Comparison of ENCODE assay signal across 36 cellular contexts in the genomic region with DNA sequence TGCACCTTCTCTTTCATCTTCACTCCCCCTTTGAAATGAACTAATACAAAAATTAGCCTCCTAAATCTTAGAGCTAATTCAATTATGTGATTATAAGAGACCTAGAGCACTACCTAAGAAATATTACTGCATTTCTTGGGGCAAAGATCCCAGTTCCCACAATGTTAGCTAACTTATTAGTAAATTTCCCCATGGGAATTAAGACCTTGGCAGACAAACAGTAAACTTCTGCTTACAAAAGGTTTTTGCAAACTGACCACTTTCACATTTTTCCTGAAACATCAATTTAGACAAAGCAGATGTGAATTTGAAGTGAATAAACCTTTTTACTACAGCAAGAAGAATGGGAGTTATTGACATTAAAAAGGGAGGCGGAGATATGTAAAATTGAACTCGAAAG. TPM values are rescaled to one million over a fixed set of nuclear protein-coding genes. Genes with fewer than 3 reads are reported as not detected.
"Had no signal": no experiment of that assay in that cellular context is flagged by ENCODE, and none has a peak within 500 bp of the region (broad histone marks: within the 10 kb centered on the region; RNA-seq: fewer than 3 reads in every experiment).

No MANE protein-coding gene starts in this region.

- H3K27me3 ChIP-seq: ascending aorta, breast epithelium, cardiac muscle cell, colonic mucosa, foreskin keratinocyte, gastrocnemius medialis, heart left ventricle had no signal

- H3K9me3 ChIP-seq: ascending aorta, breast epithelium, colonic mucosa, gastrocnemius medialis, heart left ventricle had no signal

- DNase-seq: activated B cell treated with CpG ODN at 0.5 μM for 24 hours; activated CD4-positive, alpha-beta T cell treated with anti-CD3 and anti-CD28 coated beads for 48 hours; activated CD4-positive, alpha-beta T cell treated with anti-CD3 and anti-CD28 coated beads, Interleukin-2, amount 50 U/mL, for 1 hour; activated CD4-positive, alpha-beta T cell treated with anti-CD3 and anti-CD28 coated beads, Interleukin-2, amount 50 U/mL, for 48 hours; activated CD8-positive, alpha-beta memory T cell treated with anti-CD3 and anti-CD28 coated beads, Interleukin-2, amount 10 ng/mL, durations not matched to agents 7 days and 5 days; activated CD8-positive, alpha-beta memory T cell treated with anti-CD3 and anti-CD28 coated beads, Interleukin-2, amount 50 U/mL, for 4 hours; activated CD8-positive, alpha-beta T cell treated with anti-CD3 and anti-CD28 coated beads, Interleukin-2, amount 10 ng/mL, durations not matched to agents 7 days and 5 days; activated gamma-delta T cell; activated naive CD4-positive, alpha-beta T cell; activated naive CD4-positive, alpha-beta T cell treated with anti-CD3 and anti-CD28 coated beads, Interleukin-2, amount 10 ng/mL, durations not matched to agents 7 days and 5 days; activated naive CD8-positive, alpha-beta T cell treated with anti-CD3 and anti-CD28 coated beads, Interleukin-2, amount 10 ng/mL, durations not matched to agents 7 days and 5 days; activated T-cell treated with anti-CD3 and anti-CD28 coated beads, Interleukin-2, amount 50 U/mL, for 1 hour; activated T-cell treated with anti-CD3 and anti-CD28 coated beads, Interleukin-2, amount 50 U/mL, for 48 hours; central memory CD4-positive, alpha-beta T cell; cerebellar nuclear complex; colonic mucosa; effector CD8-positive, alpha-beta T cell; foreskin keratinocyte; gastrocnemius medialis; glutamatergic neuron; heart left ventricle; hypothalamus; T-helper 17 cell; T1000; WERI-Rb-1 had no signal

- H3K27ac ChIP-seq: ascending aorta, breast epithelium, cardiac muscle cell, colonic mucosa, foreskin keratinocyte, gastrocnemius medialis, heart left ventricle, WERI-Rb-1 had no signal

- H3K4me3 ChIP-seq: ascending aorta, breast epithelium, cardiac muscle cell, colonic mucosa, gastrocnemius medialis, heart left ventricle had no signal

- H3K36me3 ChIP-seq: ascending aorta, breast epithelium, cardiac muscle cell, colonic mucosa, gastrocnemius medialis, heart left ventricle, WERI-Rb-1 had no signal

- H3K4me1 ChIP-seq: ascending aorta, breast epithelium, colonic mucosa, foreskin keratinocyte, gastrocnemius medialis, heart left ventricle had no signal

RNA-seq across cellular contexts. Expression of a gene that starts 34.6 kb away (rescaled TPM):
- total RNA-seq: activated B cell treated with CpG ODN at 0.5 μM for 24 hours; activated CD8-positive, alpha-beta memory T cell treated with anti-CD3 and anti-CD28 coated beads for 36 hours; activated CD8-positive, alpha-beta memory T cell treated with anti-CD3 and anti-CD28 coated beads, Interleukin-2, amount 10 ng/mL, durations not matched to agents 7 days and 5 days; activated CD8-positive, alpha-beta T cell treated with anti-CD3 and anti-CD28 coated beads, Interleukin-2, amount 10 ng/mL, durations not matched to agents 7 days and 5 days; activated naive CD4-positive, alpha-beta T cell treated with anti-CD3 and anti-CD28 coated beads, Interleukin-2, amount 50 U/mL, for 72 hours; activated naive CD8-positive, alpha-beta T cell treated with anti-CD3 and anti-CD28 coated beads, Interleukin-2, amount 10 ng/mL, durations not matched to agents 7 days and 5 days; activated T-helper 1 cell treated with anti-CD3 and anti-CD28 coated beads, Interleukin-12 subunit alpha, Interleukin-12 subunit beta, Interleukin-2, Interleukin-4 antibody, amounts not matched to agents 30 ng/mL and 10 ng/mL and 1 ng/mL, durations not matched to agents 14 hours and 24 hours and 36 hours; activated T-helper 2 cell treated with anti-CD3 and anti-CD28 coated beads, Interferon-gamma antibody, Interleukin-2, Interleukin-4, amounts not matched to agents 10 μg/mL and 5 μg/mL and 100 μg/mL, durations not matched to agents 14 hours and 24 hours and 36 hours; ascending aorta; breast epithelium; colonic mucosa; dermis microvascular lymphatic vessel endothelial cell; epithelial cell of proximal tubule; esophagus mucosa; fibroblast of lung; foreskin keratinocyte; gastrocnemius medialis; heart left ventricle; T-helper 17 cell had no signal
